In the genomic region with DNA sequence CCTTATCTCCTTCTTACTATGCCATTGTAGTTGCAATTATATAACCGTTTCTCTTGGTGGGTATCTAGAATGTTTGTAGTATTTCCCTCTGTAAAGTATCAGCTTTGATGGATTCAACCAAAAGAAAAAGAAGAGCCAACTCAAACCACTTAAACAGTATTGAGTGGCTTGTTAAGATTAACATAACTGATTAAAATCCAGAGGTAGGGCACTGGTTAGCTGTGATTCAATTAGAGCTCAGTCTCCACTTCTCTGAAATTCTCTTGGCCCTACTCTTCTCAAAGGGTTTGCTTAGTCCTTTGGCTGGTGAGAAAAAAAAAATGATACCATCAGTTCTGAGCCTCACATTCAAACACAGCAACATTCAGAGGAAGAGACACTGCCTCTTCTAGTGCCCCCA, we compare ENCODE assay signal across 34 cellular contexts. TPM values are rescaled to one million over a fixed set of nuclear protein-coding genes. Genes with fewer than 3 reads are reported as not detected.
"Had no signal": no experiment of that assay in that cellular context is flagged by ENCODE, and none has a peak within 500 bp of the region (broad histone marks: within the 10 kb centered on the region; RNA-seq: fewer than 3 reads in every experiment).

No MANE protein-coding gene starts in this region.

- H3K4me1 ChIP-seq: adrenal gland, body of pancreas, esophagus squamous epithelium, gastroesophageal sphincter, heart right ventricle had no signal

- H3K27ac ChIP-seq: adrenal gland, body of pancreas, epithelial cell of prostate, esophagus squamous epithelium, gastroesophageal sphincter, heart right ventricle, WERI-Rb-1 had no signal

- H3K27me3 Mint-ChIP-seq: activated B cell treated with CpG ODN at 0.5 μM for 24 hours; activated CD8-positive, alpha-beta T cell treated with anti-CD3 and anti-CD28 coated beads for 36 hours; activated naive CD4-positive, alpha-beta T cell treated with anti-CD3 and anti-CD28 coated beads, Interleukin-2, amount 50 U/mL, for 24 hours; activated naive CD8-positive, alpha-beta T cell treated with anti-CD3 and anti-CD28 coated beads for 36 hours; activated naive CD8-positive, alpha-beta T cell treated with anti-CD3 and anti-CD28 coated beads, Interleukin-2, amount 50 U/mL, for 24 hours; activated T-helper 17 cell treated with anti-CD3 and anti-CD28 coated beads, Interleukin-2, amount 50 U/mL, for 72 hours; effector memory CD8-positive, alpha-beta T cell; T-helper 17 cell had no signal

- DNase-seq: activated B cell treated with CpG ODN at 0.5 μM for 24 hours; activated CD4-positive, alpha-beta T cell treated with anti-CD3 and anti-CD28 coated beads for 48 hours; activated CD4-positive, alpha-beta T cell treated with anti-CD3 and anti-CD28 coated beads, Interleukin-2, amount 50 U/mL, for 1 hour; activated CD4-positive, alpha-beta T cell treated with anti-CD3 and anti-CD28 coated beads, Interleukin-2, amount 50 U/mL, for 48 hours; activated CD8-positive, alpha-beta memory T cell treated with anti-CD3 and anti-CD28 coated beads for 24 hours; activated CD8-positive, alpha-beta T cell treated with anti-CD3 and anti-CD28 coated beads for 36 hours; activated effector memory CD4-positive, alpha-beta T cell treated with Interleukin-2 at 50 U/mL for 16 hours; activated gamma-delta T cell treated with Interleukin-2 at 50 U/mL for 16 hours; activated naive CD4-positive, alpha-beta T cell treated with Interleukin-2 at 50 U/mL for 16 hours; activated naive CD8-positive, alpha-beta T cell treated with anti-CD3 and anti-CD28 coated beads for 36 hours; activated naive CD8-positive, alpha-beta T cell treated with anti-CD3 and anti-CD28 coated beads, Interleukin-2, amount 50 U/mL, for 24 hours; activated T-cell treated with anti-CD3 and anti-CD28 coated beads, Interleukin-2, amount 50 U/mL, for 4 hours; adrenal gland; amygdala; aorta; body of pancreas; caudate nucleus; cortex of kidney; effector CD4-positive, alpha-beta T cell; effector memory CD8-positive, alpha-beta T cell; esophagus squamous epithelium; foreskin melanocyte; heart right ventricle; T-helper 17 cell; T1000; WERI-Rb-1 had no signal

- ATAC-seq: activated CD4-positive, CD25-positive, alpha-beta regulatory T cell treated with anti-CD3 and anti-CD28 coated beads, Interleukin-2, amount 50 U/mL, for 24 hours; activated CD8-positive, alpha-beta T cell treated with anti-CD3 and anti-CD28 coated beads for 36 hours; activated naive CD8-positive, alpha-beta T cell treated with anti-CD3 and anti-CD28 coated beads, Interleukin-2, amount 50 U/mL, for 24 hours; activated T-cell treated with anti-CD3 and anti-CD28 coated beads, Interleukin-2, amount 50 U/mL, for 4 hours; activated T-helper 17 cell treated with anti-CD3 and anti-CD28 coated beads, Interleukin-2, amount 50 U/mL, for 72 hours; body of pancreas; effector memory CD8-positive, alpha-beta T cell; gastroesophageal sphincter; heart right ventricle; T-helper 17 cell had no signal

- H3K4me3 Mint-ChIP-seq: activated B cell treated with CpG ODN at 0.5 μM for 24 hours; activated CD8-positive, alpha-beta T cell treated with anti-CD3 and anti-CD28 coated beads for 36 hours; activated naive CD4-positive, alpha-beta T cell treated with anti-CD3 and anti-CD28 coated beads, Interleukin-2, amount 50 U/mL, for 24 hours; activated naive CD8-positive, alpha-beta T cell treated with anti-CD3 and anti-CD28 coated beads for 36 hours; activated naive CD8-positive, alpha-beta T cell treated with anti-CD3 and anti-CD28 coated beads, Interleukin-2, amount 50 U/mL, for 24 hours; activated T-cell treated with anti-CD3 and anti-CD28 coated beads, Interleukin-2, amount 50 U/mL, for 4 hours; activated T-helper 17 cell treated with anti-CD3 and anti-CD28 coated beads, Interleukin-2, amount 50 U/mL, for 72 hours; effector memory CD8-positive, alpha-beta T cell; T-helper 17 cell; T-helper 2 cell treated with Interferon-gamma antibody and Interleukin-4, amounts not matched to agents 5 μg/mL and 100 μg/mL, for 36 hours had no signal

- H3K4me3 ChIP-seq: adrenal gland, body of pancreas, esophagus squamous epithelium, gastroesophageal sphincter, heart right ventricle had no signal

- FAIRE-seq: colon had no signal

- H3K36me3 ChIP-seq: adrenal gland, esophagus squamous epithelium, gastroesophageal sphincter, heart right ventricle, WERI-Rb-1 had no signal

- H3K4me1 Mint-ChIP-seq: activated B cell treated with CpG ODN at 0.5 μM for 24 hours; activated naive CD4-positive, alpha-beta T cell treated with anti-CD3 and anti-CD28 coated beads, Interleukin-2, amount 50 U/mL, for 24 hours; activated naive CD8-positive, alpha-beta T cell treated with anti-CD3 and anti-CD28 coated beads for 36 hours; activated naive CD8-positive, alpha-beta T cell treated with anti-CD3 and anti-CD28 coated beads, Interleukin-2, amount 50 U/mL, for 24 hours; activated T-helper 17 cell treated with anti-CD3 and anti-CD28 coated beads, Interleukin-2, amount 50 U/mL, for 72 hours; T-helper 17 cell had no signal

- H3K27ac Mint-ChIP-seq: activated B cell treated with CpG ODN at 0.5 μM for 24 hours; activated CD8-positive, alpha-beta T cell treated with anti-CD3 and anti-CD28 coated beads for 36 hours; activated naive CD4-positive, alpha-beta T cell treated with anti-CD3 and anti-CD28 coated beads, Interleukin-2, amount 50 U/mL, for 24 hours; activated naive CD8-positive, alpha-beta T cell treated with anti-CD3 and anti-CD28 coated beads for 36 hours; activated naive CD8-positive, alpha-beta T cell treated with anti-CD3 and anti-CD28 coated beads, Interleukin-2, amount 50 U/mL, for 24 hours; activated T-helper 17 cell treated with anti-CD3 and anti-CD28 coated beads, Interleukin-2, amount 50 U/mL, for 72 hours; effector memory CD8-positive, alpha-beta T cell; T-helper 17 cell; T-helper 2 cell treated with Interferon-gamma antibody and Interleukin-4, amounts not matched to agents 5 μg/mL and 100 μg/mL, for 36 hours had no signal

- H3K27me3 ChIP-seq: adrenal gland, body of pancreas, esophagus squamous epithelium, gastroesophageal sphincter, heart right ventricle had no signal

- H3K9me3 ChIP-seq: adrenal gland had no signal

- H3K36me3 Mint-ChIP-seq: activated naive CD4-positive, alpha-beta T cell treated with anti-CD3 and anti-CD28 coated beads, Interleukin-2, amount 50 U/mL, for 24 hours; activated naive CD8-positive, alpha-beta T cell treated with anti-CD3 and anti-CD28 coated beads for 36 hours had no signal

RNA-seq across cellular contexts. Expression of gene TYRP1, which starts 37.0 kb away (rescaled TPM):
- total RNA-seq: activated B cell treated with CpG ODN at 0.5 μM for 24 hours; activated CD8-positive, alpha-beta T cell treated with anti-CD3 and anti-CD28 coated beads for 36 hours; activated naive CD8-positive, alpha-beta T cell treated with anti-CD3 and anti-CD28 coated beads for 36 hours; activated T-cell treated with anti-CD3 and anti-CD28 coated beads, Interleukin-2, amount 50 U/mL, for 4 hours; activated T-helper 17 cell treated with anti-CD3 and anti-CD28 coated beads, Interleukin-2, amount 50 U/mL, for 72 hours; body of pancreas; esophagus squamous epithelium; glomerular endothelial cell; T-helper 17 cell had no signal
- polyA plus RNA-seq: adrenal gland had no signal

RNA-seq across cellular contexts. Expression of gene LURAP1L, which starts 44.6 kb away (rescaled TPM):
- total RNA-seq: activated B cell treated with CpG ODN at 0.5 μM for 24 hours; activated CD8-positive, alpha-beta T cell treated with anti-CD3 and anti-CD28 coated beads for 36 hours; activated naive CD8-positive, alpha-beta T cell treated with anti-CD3 and anti-CD28 coated beads for 36 hours; activated T-cell treated with anti-CD3 and anti-CD28 coated beads, Interleukin-2, amount 50 U/mL, for 4 hours; activated T-helper 17 cell treated with anti-CD3 and anti-CD28 coated beads, Interleukin-2, amount 50 U/mL, for 72 hours had no signal
